ENCODE assay signal across 8 cellular contexts in genomic region chr10:102245101-102245931, GRCh38. TPM values are rescaled to one million over a fixed set of nuclear protein-coding genes. Genes with fewer than 3 reads are reported as not detected.
DNase-seq lines count a peak whose midpoint lies in the region; ATAC-seq lines count a peak whose summit lies in the region.

A gene with protein sequence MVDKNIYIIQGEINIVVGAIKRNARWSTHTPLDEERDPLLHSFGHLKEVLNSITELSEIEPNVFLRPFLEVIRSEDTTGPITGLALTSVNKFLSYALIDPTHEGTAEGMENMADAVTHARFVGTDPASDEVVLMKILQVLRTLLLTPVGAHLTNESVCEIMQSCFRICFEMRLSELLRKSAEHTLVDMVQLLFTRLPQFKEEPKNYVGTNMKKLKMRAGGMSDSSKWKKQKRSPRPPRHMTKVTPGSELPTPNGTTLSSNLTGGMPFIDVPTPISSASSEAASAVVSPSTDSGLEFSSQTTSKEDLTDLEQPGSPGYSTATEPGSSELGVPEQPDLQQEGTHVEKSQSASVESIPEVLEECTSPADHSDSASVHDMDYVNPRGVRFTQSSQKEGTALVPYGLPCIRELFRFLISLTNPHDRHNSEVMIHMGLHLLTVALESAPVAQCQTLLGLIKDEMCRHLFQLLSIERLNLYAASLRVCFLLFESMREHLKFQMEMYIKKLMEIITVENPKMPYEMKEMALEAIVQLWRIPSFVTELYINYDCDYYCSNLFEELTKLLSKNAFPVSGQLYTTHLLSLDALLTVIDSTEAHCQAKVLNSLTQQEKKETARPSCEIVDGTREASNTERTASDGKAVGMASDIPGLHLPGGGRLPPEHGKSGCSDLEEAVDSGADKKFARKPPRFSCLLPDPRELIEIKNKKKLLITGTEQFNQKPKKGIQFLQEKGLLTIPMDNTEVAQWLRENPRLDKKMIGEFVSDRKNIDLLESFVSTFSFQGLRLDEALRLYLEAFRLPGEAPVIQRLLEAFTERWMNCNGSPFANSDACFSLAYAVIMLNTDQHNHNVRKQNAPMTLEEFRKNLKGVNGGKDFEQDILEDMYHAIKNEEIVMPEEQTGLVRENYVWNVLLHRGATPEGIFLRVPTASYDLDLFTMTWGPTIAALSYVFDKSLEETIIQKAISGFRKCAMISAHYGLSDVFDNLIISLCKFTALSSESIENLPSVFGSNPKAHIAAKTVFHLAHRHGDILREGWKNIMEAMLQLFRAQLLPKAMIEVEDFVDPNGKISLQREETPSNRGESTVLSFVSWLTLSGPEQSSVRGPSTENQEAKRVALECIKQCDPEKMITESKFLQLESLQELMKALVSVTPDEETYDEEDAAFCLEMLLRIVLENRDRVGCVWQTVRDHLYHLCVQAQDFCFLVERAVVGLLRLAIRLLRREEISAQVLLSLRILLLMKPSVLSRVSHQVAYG (N-terminal part only) (plus strand): TSS chr10:102245532. CDS start chr10:102258939, 13,407 bp downstream.

- H3K9me3 Mint-ChIP-seq in IgD-negative memory B cell, result no peaks in the 10 kb centered on the region

- H3K27me3 Mint-ChIP-seq in IgD-negative memory B cell, result peaks cover 19% of the 10 kb centered on the region

- peak; percentile 90 for ATAC-seq in GM21529 (IDR thresholded peaks at IDR 0.05; ENCODE audit: unreplicated experiment)

- H3K4me1 Mint-ChIP-seq in IgD-negative memory B cell, result peaks cover 28 to 48% (median 31%) of the 10 kb centered on the region in 3 donors

- peak; percentile 98 for DNase-seq in DMS 273 treated with DMSO at 0.1 percent for 48 hours (lab: John Stamatoyannopoulos, UW)
- peak; percentile 97 for DNase-seq in OCI-M2 (lab: John Stamatoyannopoulos, UW; ENCODE audit: unreplicated experiment)
- DNase-seq in activated T-cell treated with anti-CD3 and anti-CD28 coated beads for 4 hours, result peak; percentile 72
- DNase-seq in epidermal melanocyte (ENCODE audit: insufficient read length, low spot score), result peak; percentile 99
- DNase-seq in middle frontal gyrus (ENCODE audit: extremely low spot score, low spot score), result peak; percentile 98
- DNase-seq in stimulated activated CD8-positive, alpha-beta memory T cell treated with anti-CD3 and anti-CD28 coated beads, Interleukin-2, amount 100 ng/mL, for 48 hours (ENCODE audit: low read depth in 2 of 2), result peak; percentile 77 to 81

- peak within 1 kb of the TSS; percentile 90 to 99 (median 97) for H3K4me3 Mint-ChIP-seq in IgD-negative memory B cell

- H3K27ac Mint-ChIP-seq in IgD-negative memory B cell, result peak within 1 kb of the TSS; percentile 48 to 95 (median 94)

- H3K36me3 Mint-ChIP-seq in IgD-negative memory B cell, result no peaks in the 10 kb centered on the region

RNA-seq across cellular contexts. Expression of the gene that starts here (rescaled TPM):
- 12.6 TPM for polyA plus RNA-seq in IgD-negative memory B cell

Comparison
In these comparisons a context has a peak if more than half of its experiments do, and no peak if none do; other contexts are left out.
1. Peak in every context shown above with its lines: DNase-seq and ATAC-seq.